Comparison of ENCODE assay signal across 1 cellular context in the genomic region with DNA sequence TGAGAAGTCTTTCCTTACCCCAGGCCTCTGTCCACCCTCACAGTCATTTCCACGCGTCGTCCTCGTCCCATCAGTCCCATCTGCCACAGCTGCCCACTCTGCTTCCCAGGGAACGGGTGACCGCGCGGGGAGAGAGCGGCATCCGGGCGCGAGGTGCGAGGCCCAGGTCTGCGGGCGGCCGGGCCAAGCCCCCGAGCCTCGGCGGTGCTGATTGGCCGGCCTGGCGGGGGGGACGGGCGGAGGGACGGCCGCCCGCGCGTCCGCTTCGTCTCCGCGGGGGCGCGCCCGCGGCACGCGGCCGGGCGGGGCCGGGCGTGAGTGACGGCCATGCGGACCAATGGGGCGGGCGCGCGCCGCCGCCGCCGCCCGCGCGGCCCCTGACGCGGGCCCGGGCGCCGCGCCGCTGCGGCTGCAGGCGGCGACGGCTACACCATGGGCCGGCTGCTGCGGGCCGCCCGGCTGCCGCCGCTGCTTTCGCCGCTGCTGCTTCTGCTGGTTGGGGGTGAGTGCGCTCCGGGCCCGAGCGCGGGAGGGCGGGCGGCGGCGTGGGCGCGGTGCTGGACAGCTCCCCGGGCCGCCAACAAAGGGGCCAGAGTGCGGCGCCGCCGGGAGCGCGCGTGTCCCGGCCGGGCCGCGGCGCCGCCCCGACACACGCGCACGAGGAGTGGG.
A peak's percentile ranks its signal among the peaks of the same experiment; 100 is the strongest.
TF ChIP-seq lines count a peak whose summit lies in the region.

A gene with protein sequence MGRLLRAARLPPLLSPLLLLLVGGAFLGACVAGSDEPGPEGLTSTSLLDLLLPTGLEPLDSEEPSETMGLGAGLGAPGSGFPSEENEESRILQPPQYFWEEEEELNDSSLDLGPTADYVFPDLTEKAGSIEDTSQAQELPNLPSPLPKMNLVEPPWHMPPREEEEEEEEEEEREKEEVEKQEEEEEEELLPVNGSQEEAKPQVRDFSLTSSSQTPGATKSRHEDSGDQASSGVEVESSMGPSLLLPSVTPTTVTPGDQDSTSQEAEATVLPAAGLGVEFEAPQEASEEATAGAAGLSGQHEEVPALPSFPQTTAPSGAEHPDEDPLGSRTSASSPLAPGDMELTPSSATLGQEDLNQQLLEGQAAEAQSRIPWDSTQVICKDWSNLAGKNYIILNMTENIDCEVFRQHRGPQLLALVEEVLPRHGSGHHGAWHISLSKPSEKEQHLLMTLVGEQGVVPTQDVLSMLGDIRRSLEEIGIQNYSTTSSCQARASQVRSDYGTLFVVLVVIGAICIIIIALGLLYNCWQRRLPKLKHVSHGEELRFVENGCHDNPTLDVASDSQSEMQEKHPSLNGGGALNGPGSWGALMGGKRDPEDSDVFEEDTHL (plus strand): TSS at position 398 of the 669 bp plus-strand sequence. CDS start 35 bp downstream, at position 433.

TF ChIP-seq in HepG2, 621 proteins besides CTCF, POLR2A, EP300 and RAD21 (continued from another document and continues in another):
- TF ChIP-seq, protein P1, sequence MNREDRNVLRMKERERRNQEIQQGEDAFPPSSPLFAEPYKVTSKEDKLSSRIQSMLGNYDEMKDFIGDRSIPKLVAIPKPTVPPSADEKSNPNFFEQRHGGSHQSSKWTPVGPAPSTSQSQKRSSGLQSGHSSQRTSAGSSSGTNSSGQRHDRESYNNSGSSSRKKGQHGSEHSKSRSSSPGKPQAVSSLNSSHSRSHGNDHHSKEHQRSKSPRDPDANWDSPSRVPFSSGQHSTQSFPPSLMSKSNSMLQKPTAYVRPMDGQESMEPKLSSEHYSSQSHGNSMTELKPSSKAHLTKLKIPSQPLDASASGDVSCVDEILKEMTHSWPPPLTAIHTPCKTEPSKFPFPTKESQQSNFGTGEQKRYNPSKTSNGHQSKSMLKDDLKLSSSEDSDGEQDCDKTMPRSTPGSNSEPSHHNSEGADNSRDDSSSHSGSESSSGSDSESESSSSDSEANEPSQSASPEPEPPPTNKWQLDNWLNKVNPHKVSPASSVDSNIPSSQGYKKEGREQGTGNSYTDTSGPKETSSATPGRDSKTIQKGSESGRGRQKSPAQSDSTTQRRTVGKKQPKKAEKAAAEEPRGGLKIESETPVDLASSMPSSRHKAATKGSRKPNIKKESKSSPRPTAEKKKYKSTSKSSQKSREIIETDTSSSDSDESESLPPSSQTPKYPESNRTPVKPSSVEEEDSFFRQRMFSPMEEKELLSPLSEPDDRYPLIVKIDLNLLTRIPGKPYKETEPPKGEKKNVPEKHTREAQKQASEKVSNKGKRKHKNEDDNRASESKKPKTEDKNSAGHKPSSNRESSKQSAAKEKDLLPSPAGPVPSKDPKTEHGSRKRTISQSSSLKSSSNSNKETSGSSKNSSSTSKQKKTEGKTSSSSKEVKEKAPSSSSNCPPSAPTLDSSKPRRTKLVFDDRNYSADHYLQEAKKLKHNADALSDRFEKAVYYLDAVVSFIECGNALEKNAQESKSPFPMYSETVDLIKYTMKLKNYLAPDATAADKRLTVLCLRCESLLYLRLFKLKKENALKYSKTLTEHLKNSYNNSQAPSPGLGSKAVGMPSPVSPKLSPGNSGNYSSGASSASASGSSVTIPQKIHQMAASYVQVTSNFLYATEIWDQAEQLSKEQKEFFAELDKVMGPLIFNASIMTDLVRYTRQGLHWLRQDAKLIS (CRISPR knock-in tag; IDR thresholded peaks at IDR 0.05), result no peak
- TF ChIP-seq, protein P2, sequence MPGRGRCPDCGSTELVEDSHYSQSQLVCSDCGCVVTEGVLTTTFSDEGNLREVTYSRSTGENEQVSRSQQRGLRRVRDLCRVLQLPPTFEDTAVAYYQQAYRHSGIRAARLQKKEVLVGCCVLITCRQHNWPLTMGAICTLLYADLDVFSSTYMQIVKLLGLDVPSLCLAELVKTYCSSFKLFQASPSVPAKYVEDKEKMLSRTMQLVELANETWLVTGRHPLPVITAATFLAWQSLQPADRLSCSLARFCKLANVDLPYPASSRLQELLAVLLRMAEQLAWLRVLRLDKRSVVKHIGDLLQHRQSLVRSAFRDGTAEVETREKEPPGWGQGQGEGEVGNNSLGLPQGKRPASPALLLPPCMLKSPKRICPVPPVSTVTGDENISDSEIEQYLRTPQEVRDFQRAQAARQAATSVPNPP (CRISPR knock-in tag; IDR thresholded peaks at IDR 0.05), result no peak
- TF ChIP-seq, protein P3, sequence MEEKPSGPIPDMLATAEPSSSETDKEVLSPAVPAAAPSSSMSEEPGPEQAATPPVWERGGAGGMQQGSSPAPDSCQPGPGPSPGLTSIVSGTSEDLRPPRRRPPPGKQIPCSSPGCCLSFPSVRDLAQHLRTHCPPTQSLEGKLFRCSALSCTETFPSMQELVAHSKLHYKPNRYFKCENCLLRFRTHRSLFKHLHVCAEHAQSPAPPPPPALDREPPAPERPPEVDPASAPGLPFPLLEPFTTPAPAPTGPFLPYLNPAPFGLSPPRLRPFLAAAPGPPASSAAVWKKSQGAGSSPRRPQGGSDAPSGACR (CRISPR knock-in tag; IDR thresholded peaks at IDR 0.05), result no peak
- TF ChIP-seq ZNF790 (CRISPR knock-in tag; IDR thresholded peaks at IDR 0.05; ENCODE audit: borderline replicate concordance), result peak; percentile 58; the same call in 1 of the 2 replicates
- TF ChIP-seq ZBTB42 (CRISPR knock-in tag; IDR thresholded peaks at IDR 0.05), result no peak
- TF ChIP-seq NFIC (IDR thresholded peaks at IDR 0.05; ENCODE audit: low read length), result no peak
- peak; percentile 95 for TF ChIP-seq ZNF160 (CRISPR knock-in tag; IDR thresholded peaks at IDR 0.05)
- no peak for TF ChIP-seq NCOA5 (CRISPR knock-in tag; IDR thresholded peaks at IDR 0.05)
- TF ChIP-seq, protein P4, sequence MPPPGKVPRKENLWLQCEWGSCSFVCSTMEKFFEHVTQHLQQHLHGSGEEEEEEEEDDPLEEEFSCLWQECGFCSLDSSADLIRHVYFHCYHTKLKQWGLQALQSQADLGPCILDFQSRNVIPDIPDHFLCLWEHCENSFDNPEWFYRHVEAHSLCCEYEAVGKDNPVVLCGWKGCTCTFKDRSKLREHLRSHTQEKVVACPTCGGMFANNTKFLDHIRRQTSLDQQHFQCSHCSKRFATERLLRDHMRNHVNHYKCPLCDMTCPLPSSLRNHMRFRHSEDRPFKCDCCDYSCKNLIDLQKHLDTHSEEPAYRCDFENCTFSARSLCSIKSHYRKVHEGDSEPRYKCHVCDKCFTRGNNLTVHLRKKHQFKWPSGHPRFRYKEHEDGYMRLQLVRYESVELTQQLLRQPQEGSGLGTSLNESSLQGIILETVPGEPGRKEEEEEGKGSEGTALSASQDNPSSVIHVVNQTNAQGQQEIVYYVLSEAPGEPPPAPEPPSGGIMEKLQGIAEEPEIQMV (CRISPR knock-in tag; IDR thresholded peaks at IDR 0.05; ENCODE audit: low read depth), result peak; percentile 77; the same call in 1 of the 2 replicates
- TF ChIP-seq ZNF446 (CRISPR knock-in tag; IDR thresholded peaks at IDR 0.05), result peak; percentile 74; the same call in 1 of the 2 replicates
- TF ChIP-seq, protein P5, sequence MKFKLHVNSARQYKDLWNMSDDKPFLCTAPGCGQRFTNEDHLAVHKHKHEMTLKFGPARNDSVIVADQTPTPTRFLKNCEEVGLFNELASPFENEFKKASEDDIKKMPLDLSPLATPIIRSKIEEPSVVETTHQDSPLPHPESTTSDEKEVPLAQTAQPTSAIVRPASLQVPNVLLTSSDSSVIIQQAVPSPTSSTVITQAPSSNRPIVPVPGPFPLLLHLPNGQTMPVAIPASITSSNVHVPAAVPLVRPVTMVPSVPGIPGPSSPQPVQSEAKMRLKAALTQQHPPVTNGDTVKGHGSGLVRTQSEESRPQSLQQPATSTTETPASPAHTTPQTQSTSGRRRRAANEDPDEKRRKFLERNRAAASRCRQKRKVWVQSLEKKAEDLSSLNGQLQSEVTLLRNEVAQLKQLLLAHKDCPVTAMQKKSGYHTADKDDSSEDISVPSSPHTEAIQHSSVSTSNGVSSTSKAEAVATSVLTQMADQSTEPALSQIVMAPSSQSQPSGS (CRISPR knock-in tag; IDR thresholded peaks at IDR 0.05), result no peak
- no peak for TF ChIP-seq FOXA1 (IDR thresholded peaks at IDR 0.05)
- TF ChIP-seq FOXA1 (CRISPR knock-in tag; IDR thresholded peaks at IDR 0.05), result no peak
- TF ChIP-seq ZNF138 (CRISPR knock-in tag; IDR thresholded peaks at IDR 0.05; ENCODE audit: low read depth), result peak; percentile 59; the same call in 1 of the 2 replicates
- 0 out of 2 replicates have a peak, but pooled peaks have one; percentile 63 for TF ChIP-seq MYNN (CRISPR knock-in tag; IDR thresholded peaks at IDR 0.05; ENCODE audit: low read depth)
- TF ChIP-seq, protein P6, sequence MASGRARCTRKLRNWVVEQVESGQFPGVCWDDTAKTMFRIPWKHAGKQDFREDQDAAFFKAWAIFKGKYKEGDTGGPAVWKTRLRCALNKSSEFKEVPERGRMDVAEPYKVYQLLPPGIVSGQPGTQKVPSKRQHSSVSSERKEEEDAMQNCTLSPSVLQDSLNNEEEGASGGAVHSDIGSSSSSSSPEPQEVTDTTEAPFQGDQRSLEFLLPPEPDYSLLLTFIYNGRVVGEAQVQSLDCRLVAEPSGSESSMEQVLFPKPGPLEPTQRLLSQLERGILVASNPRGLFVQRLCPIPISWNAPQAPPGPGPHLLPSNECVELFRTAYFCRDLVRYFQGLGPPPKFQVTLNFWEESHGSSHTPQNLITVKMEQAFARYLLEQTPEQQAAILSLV (CRISPR knock-in tag; IDR thresholded peaks at IDR 0.05; ENCODE audit: borderline replicate concordance), result peak; percentile 74; the same call in 1 of the 2 replicates
- TF ChIP-seq, protein P7, sequence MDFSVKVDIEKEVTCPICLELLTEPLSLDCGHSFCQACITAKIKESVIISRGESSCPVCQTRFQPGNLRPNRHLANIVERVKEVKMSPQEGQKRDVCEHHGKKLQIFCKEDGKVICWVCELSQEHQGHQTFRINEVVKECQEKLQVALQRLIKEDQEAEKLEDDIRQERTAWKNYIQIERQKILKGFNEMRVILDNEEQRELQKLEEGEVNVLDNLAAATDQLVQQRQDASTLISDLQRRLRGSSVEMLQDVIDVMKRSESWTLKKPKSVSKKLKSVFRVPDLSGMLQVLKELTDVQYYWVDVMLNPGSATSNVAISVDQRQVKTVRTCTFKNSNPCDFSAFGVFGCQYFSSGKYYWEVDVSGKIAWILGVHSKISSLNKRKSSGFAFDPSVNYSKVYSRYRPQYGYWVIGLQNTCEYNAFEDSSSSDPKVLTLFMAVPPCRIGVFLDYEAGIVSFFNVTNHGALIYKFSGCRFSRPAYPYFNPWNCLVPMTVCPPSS (IDR thresholded peaks at IDR 0.05), result no peak
- TF ChIP-seq KLF9 (CRISPR knock-in tag; IDR thresholded peaks at IDR 0.05; ENCODE audit: low read depth), result no peak
- no peak for TF ChIP-seq CEBPB (IDR thresholded peaks at IDR 0.05; ENCODE audit: borderline replicate concordance, low read depth, low read length)
- TF ChIP-seq, protein P8, sequence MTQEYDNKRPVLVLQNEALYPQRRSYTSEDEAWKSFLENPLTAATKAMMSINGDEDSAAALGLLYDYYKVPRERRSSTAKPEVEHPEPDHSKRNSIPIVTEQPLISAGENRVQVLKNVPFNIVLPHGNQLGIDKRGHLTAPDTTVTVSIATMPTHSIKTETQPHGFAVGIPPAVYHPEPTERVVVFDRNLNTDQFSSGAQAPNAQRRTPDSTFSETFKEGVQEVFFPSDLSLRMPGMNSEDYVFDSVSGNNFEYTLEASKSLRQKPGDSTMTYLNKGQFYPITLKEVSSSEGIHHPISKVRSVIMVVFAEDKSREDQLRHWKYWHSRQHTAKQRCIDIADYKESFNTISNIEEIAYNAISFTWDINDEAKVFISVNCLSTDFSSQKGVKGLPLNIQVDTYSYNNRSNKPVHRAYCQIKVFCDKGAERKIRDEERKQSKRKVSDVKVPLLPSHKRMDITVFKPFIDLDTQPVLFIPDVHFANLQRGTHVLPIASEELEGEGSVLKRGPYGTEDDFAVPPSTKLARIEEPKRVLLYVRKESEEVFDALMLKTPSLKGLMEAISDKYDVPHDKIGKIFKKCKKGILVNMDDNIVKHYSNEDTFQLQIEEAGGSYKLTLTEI (CRISPR knock-in tag; conservative IDR thresholded peaks at IDR 0.05), result no peak; the same call in 1 of the 2 replicates
- TF ChIP-seq NKX3-1 (CRISPR knock-in tag; IDR thresholded peaks at IDR 0.05), result peak; percentile 82; the same call in 1 of the 2 replicates
- TF ChIP-seq, protein P9, sequence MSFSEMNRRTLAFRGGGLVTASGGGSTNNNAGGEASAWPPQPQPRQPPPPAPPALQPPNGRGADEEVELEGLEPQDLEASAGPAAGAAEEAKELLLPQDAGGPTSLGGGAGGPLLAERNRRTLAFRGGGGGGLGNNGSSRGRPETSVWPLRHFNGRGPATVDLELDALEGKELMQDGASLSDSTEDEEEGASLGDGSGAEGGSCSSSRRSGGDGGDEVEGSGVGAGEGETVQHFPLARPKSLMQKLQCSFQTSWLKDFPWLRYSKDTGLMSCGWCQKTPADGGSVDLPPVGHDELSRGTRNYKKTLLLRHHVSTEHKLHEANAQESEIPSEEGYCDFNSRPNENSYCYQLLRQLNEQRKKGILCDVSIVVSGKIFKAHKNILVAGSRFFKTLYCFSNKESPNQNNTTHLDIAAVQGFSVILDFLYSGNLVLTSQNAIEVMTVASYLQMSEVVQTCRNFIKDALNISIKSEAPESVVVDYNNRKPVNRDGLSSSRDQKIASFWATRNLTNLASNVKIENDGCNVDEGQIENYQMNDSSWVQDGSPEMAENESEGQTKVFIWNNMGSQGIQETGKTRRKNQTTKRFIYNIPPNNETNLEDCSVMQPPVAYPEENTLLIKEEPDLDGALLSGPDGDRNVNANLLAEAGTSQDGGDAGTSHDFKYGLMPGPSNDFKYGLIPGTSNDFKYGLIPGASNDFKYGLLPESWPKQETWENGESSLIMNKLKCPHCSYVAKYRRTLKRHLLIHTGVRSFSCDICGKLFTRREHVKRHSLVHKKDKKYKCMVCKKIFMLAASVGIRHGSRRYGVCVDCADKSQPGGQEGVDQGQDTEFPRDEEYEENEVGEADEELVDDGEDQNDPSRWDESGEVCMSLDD (CRISPR knock-in tag; IDR thresholded peaks at IDR 0.05; ENCODE audit: borderline replicate concordance), result no peak
- TF ChIP-seq, protein P10, sequence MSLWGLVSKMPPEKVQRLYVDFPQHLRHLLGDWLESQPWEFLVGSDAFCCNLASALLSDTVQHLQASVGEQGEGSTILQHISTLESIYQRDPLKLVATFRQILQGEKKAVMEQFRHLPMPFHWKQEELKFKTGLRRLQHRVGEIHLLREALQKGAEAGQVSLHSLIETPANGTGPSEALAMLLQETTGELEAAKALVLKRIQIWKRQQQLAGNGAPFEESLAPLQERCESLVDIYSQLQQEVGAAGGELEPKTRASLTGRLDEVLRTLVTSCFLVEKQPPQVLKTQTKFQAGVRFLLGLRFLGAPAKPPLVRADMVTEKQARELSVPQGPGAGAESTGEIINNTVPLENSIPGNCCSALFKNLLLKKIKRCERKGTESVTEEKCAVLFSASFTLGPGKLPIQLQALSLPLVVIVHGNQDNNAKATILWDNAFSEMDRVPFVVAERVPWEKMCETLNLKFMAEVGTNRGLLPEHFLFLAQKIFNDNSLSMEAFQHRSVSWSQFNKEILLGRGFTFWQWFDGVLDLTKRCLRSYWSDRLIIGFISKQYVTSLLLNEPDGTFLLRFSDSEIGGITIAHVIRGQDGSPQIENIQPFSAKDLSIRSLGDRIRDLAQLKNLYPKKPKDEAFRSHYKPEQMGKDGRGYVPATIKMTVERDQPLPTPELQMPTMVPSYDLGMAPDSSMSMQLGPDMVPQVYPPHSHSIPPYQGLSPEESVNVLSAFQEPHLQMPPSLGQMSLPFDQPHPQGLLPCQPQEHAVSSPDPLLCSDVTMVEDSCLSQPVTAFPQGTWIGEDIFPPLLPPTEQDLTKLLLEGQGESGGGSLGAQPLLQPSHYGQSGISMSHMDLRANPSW (CRISPR knock-in tag; IDR thresholded peaks at IDR 0.05; ENCODE audit: borderline replicate concordance), result no peak
- TF ChIP-seq, protein P11, sequence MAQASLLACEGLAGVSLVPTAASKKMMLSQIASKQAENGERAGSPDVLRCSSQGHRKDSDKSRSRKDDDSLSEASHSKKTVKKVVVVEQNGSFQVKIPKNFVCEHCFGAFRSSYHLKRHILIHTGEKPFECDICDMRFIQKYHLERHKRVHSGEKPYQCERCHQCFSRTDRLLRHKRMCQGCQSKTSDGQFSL (CRISPR knock-in tag; IDR thresholded peaks at IDR 0.05), result no peak
- TF ChIP-seq HNRNPK (IDR thresholded peaks at IDR 0.05; ENCODE audit: low read depth, low read length, poor library complexity, severe bottlenecking), result no peak
- peak; percentile 40; the same call in 1 of the 2 replicates for TF ChIP-seq GATAD1 (CRISPR knock-in tag; IDR thresholded peaks at IDR 0.05)
- TF ChIP-seq ZBTB1 (CRISPR knock-in tag; IDR thresholded peaks at IDR 0.05; ENCODE audit: borderline replicate concordance), result no peak
- TF ChIP-seq ZNF225 (CRISPR knock-in tag; IDR thresholded peaks at IDR 0.05), result 0 out of 2 replicates have a peak, but pooled peaks have one; percentile 58
- peak; percentile 71 for TF ChIP-seq GABPB1 (CRISPR knock-in tag; IDR thresholded peaks at IDR 0.05)
